ENCODE assay signal across 21 cellular contexts in genomic region chr2:120572226-120572625, GRCh38.
DNase-seq lines count a peak whose midpoint lies in the region; ATAC-seq and TF ChIP-seq lines count a peak whose summit lies in the region.
"Had no signal": no experiment of that assay in that cellular context is flagged by ENCODE, and none has a peak within 500 bp of the region (broad histone marks: within the 10 kb centered on the region; RNA-seq: fewer than 3 reads in every experiment).

No MANE protein-coding gene starts in this region.

- no peak overlapping the region for H3K27ac Mint-ChIP-seq in chondrocyte (ENCODE audit: unreplicated experiment)
- H3K27ac Mint-ChIP-seq: CD14-positive monocyte; CD4-positive, alpha-beta T cell; CD8-positive, alpha-beta memory T cell; GM23338; H9 had no signal

- DNase-seq in Right ventricle myocardium inferior (ENCODE audit: missing footprints) = peak; percentile 33
- no peak for DNase-seq in heart left ventricle
- DNase-seq in chondrocyte (ENCODE audit: low spot score) = peak; percentile 68
- DNase-seq in medulla oblongata (ENCODE audit: extremely low spot score) = peak; percentile 56
- no peak for DNase-seq in omental fat pad (ENCODE audit: low spot score)
- no peak for DNase-seq in cerebellar nuclear complex (lab: John Stamatoyannopoulos, UW)
- DNase-seq: AML-193; BE2C; CD4-positive, alpha-beta T cell; CD8-positive, alpha-beta memory T cell; DMS 273 treated with DMSO at 0.1 percent for 48 hours; DMS79; EL; GDM1; H9 had no signal

- WGBS in heart left ventricle, 4 donors = 81 to 97% (median 86%) methylated on average over 2 of the region's 2 CpGs

- H3K9me3 ChIP-seq in heart left ventricle = no peaks in the 10 kb centered on the region
- H3K9me3 ChIP-seq: BE2C; BLaER1 treated with 17β-estradiol and CSF1 and Interleukin-3, amounts not matched to agents 10 nM and 100 nM had no signal

- peaks cover 23% of the 10 kb centered on the region for H3K4me1 Mint-ChIP-seq in chondrocyte (ENCODE audit: low read depth)
- H3K4me1 Mint-ChIP-seq: CD14-positive monocyte; CD8-positive, alpha-beta memory T cell had no signal

- intact Hi-C loops in Right ventricle myocardium inferior (cut with DNase I) = no loop called here
- intact Hi-C loops in heart left ventricle (cut with DNase I) = no loop called here

- no peak for TF ChIP-seq POLR2A in heart left ventricle (IDR thresholded peaks at IDR 0.05)

- ATAC-seq in Right ventricle myocardium inferior (no peak), heart left ventricle (no peak), omental fat pad (ENCODE audit: low FRiP score) (no peak)
- ATAC-seq: GM12878, GM23338, HCT116 had no signal

- no peaks in the 10 kb centered on the region for H3K36me3 Mint-ChIP-seq in chondrocyte (ENCODE audit: low read depth)
- H3K36me3 Mint-ChIP-seq: CD14-positive monocyte; CD8-positive, alpha-beta memory T cell had no signal

- no peaks in the 10 kb centered on the region for H3K27me3 ChIP-seq in heart left ventricle
- H3K27me3 ChIP-seq: BE2C had no signal

- no peak overlapping the region for H3K4me3 ChIP-seq in heart left ventricle
- H3K4me3 ChIP-seq: BLaER1 treated with 17β-estradiol and CSF1 and Interleukin-3, amounts not matched to agents 10 nM and 100 nM; GM12878; GM23338 had no signal

- H3K4me3 Mint-ChIP-seq in chondrocyte (ENCODE audit: unreplicated experiment) = no peak overlapping the region
- H3K4me3 Mint-ChIP-seq: CD14-positive monocyte; CD4-positive, alpha-beta T cell; CD8-positive, alpha-beta memory T cell; GM23338; H9 had no signal

- peaks cover 24% of the 10 kb centered on the region for H3K27me3 Mint-ChIP-seq in chondrocyte (ENCODE audit: low read depth)

- no peaks in the 10 kb centered on the region for H3K36me3 ChIP-seq in heart left ventricle
- H3K36me3 ChIP-seq: BE2C; BLaER1 treated with 17β-estradiol and CSF1 and Interleukin-3, amounts not matched to agents 10 nM and 100 nM had no signal

- TF ChIP-seq CTCF in heart left ventricle (IDR thresholded peaks at IDR 0.05) (no peak), chondrocyte (IDR thresholded peaks at IDR 0.05) (no peak), omental fat pad (IDR thresholded peaks at IDR 0.05) (no peak)

- no peaks in the 10 kb centered on the region for H3K9me3 Mint-ChIP-seq in chondrocyte (ENCODE audit: low read depth)
- H3K9me3 Mint-ChIP-seq: CD4-positive, alpha-beta T cell; GM23338; H9 had no signal

- peaks cover 3 to 39% (median 19%) of the 10 kb centered on the region in 12 donors for H3K4me1 ChIP-seq in heart left ventricle
- H3K4me1 ChIP-seq: BE2C had no signal

- H3K27ac ChIP-seq in heart left ventricle = no peak overlapping the region
- H3K27ac ChIP-seq: 22Rv1; BLaER1 treated with 17β-estradiol and CSF1 and Interleukin-3, amounts not matched to agents 10 nM and 100 nM had no signal

Comparison
In these comparisons a context has a peak if more than half of its experiments do, and no peak if none do; other contexts are left out.
1. DNase-seq: peak in Right ventricle myocardium inferior (single experiment), chondrocyte (single experiment) and medulla oblongata (single experiment); none in heart left ventricle (0 of 5), omental fat pad (single experiment) and cerebellar nuclear complex (0 of 2).